Comparison of ENCODE assay signal across 1 cellular context in genomic region chr5:129912601-129913000, GRCh38.
TF ChIP-seq lines count a peak whose summit lies in the region.

No MANE protein-coding gene starts in this region.

TF ChIP-seq in K562, 482 proteins besides CTCF, POLR2A, EP300 and RAD21:
- TF ChIP-seq MBD1 (CRISPR knock-in tag; IDR thresholded peaks at IDR 0.05) = no peak
- no peak for TF ChIP-seq ERF (CRISPR knock-in tag; IDR thresholded peaks at IDR 0.05)
- TF ChIP-seq NR4A1 (CRISPR knock-in tag; IDR thresholded peaks at IDR 0.05) = no peak
- no peak for TF ChIP-seq NR4A1 (tag; IDR thresholded peaks at IDR 0.05)
- TF ChIP-seq JUNB (CRISPR knock-in tag; conservative IDR thresholded peaks at IDR 0.05) = no peak
- no peak for TF ChIP-seq GTF2E2 (tag; IDR thresholded peaks at IDR 0.05)
- no peak for TF ChIP-seq ZNF398 (CRISPR knock-in tag; IDR thresholded peaks at IDR 0.05)
- TF ChIP-seq TAF15 (IDR thresholded peaks at IDR 0.05; ENCODE audit: low read depth, low read length) = no peak
- TF ChIP-seq ZNF699 (CRISPR knock-in tag; IDR thresholded peaks at IDR 0.05; ENCODE audit: insufficient replicate concordance) = no peak
- no peak for TF ChIP-seq KLF16 (IDR thresholded peaks at IDR 0.05)
- no peak for TF ChIP-seq POU5F1 (IDR thresholded peaks at IDR 0.05; ENCODE audit: borderline replicate concordance, low read depth, low read length, partially characterized antibody)
- no peak for TF ChIP-seq BACH1 (tag; IDR thresholded peaks at IDR 0.05)
- no peak for TF ChIP-seq RFX5 (IDR thresholded peaks at IDR 0.05; ENCODE audit: low read depth, low read length)
- no peak for TF ChIP-seq SNAPC5 (CRISPR knock-in tag; IDR thresholded peaks at IDR 0.05)
- TF ChIP-seq ZNF165 (CRISPR knock-in tag; IDR thresholded peaks at IDR 0.05; ENCODE audit: borderline replicate concordance) = no peak
- TF ChIP-seq ZBTB49 (CRISPR knock-in tag; IDR thresholded peaks at IDR 0.05; ENCODE audit: borderline replicate concordance) = no peak
- TF ChIP-seq ZNF318 (IDR thresholded peaks at IDR 0.05; ENCODE audit: borderline replicate concordance in 1 of 2, low read depth in 1 of 2) = no peak
- TF ChIP-seq NONO (IDR thresholded peaks at IDR 0.05; ENCODE audit: low read depth in 2 of 2, low read length in 1 of 2) = no peak
- TF ChIP-seq KDM1A (IDR thresholded peaks at IDR 0.05) = no peak
- TF ChIP-seq NELFE (IDR thresholded peaks at IDR 0.05; ENCODE audit: insufficient read depth, insufficient read length) = no peak
